8 cellular contexts compared by ENCODE assay signal in genomic region chr19:4831351-4832340, GRCh38. TPM values are rescaled to one million over a fixed set of nuclear protein-coding genes. Genes with fewer than 3 reads are reported as not detected.
DNase-seq lines count a peak whose midpoint lies in the region; ATAC-seq and TF ChIP-seq lines count a peak whose summit lies in the region.

Gene TICAM1 (minus strand): TSS chr19:4831712. CDS start chr19:4818377, 13,335 bp downstream.

- DNase-seq in NCI-H510A treated with DMSO at 0.1 percent for 48 hours (lab: John Stamatoyannopoulos, UW) (peak; percentile 40), NCI-H510A (lab: John Stamatoyannopoulos, UW) (no peak), T-cell (peak; percentile 35 to 85 (median 75)), left ventricle myocardium inferior (peak; percentile 83), renal cortical epithelial cell (ENCODE audit: low read depth) (peak; percentile 48), vagina (ENCODE audit: extremely low spot score in 2 of 2) (no peak)
- peak; percentile 46 for DNase-seq in activated naive CD8-positive, alpha-beta T cell treated with anti-CD3 and anti-CD28 coated beads, Interleukin-2, amount 50 U/mL, for 16 hours (ENCODE audit: low read depth, low spot score)

- peak in 1 of 2 donors; percentile 62 for TF ChIP-seq POLR2A in vagina (IDR thresholded peaks at IDR 0.05)

- H3K4me1 ChIP-seq in left ventricle myocardium inferior (peaks cover 39% of the 10 kb centered on the region), vagina (peaks cover 21% of the 10 kb centered on the region)

- H3K27me3 ChIP-seq in left ventricle myocardium inferior (ENCODE audit: low read depth): no peaks in the 10 kb centered on the region
- no peaks in the 10 kb centered on the region for H3K27me3 ChIP-seq in vagina

- H3K9me3 ChIP-seq in left ventricle myocardium inferior (replicated peaks): no peaks in the 10 kb centered on the region
- H3K9me3 ChIP-seq in vagina: no peaks in the 10 kb centered on the region

- CTCF ChIA-PET in T-cell (lab: Charles Lee): interaction anchor here (0.6 to 0.9 kb wide), 4 partner anchors 13 to 1277 kb away, joined by 3 to 8 read pairs (median 5); no protein-coding TSS in a partner anchor

- peak within 1 kb of the TSS; percentile 87 to 95 (median 93) for H3K4me3 Mint-ChIP-seq in T-cell

- H3K4me3 ChIP-seq in left ventricle myocardium inferior (peak within 1 kb of the TSS; percentile 97), vagina (peak within 1 kb of the TSS; percentile 84 to 89)

- TF ChIP-seq CTCF in left ventricle myocardium inferior (IDR thresholded peaks at IDR 0.05; ENCODE audit: borderline replicate concordance) (peak; percentile 24), vagina (IDR thresholded peaks at IDR 0.05) (no peak)

- H3K36me3 ChIP-seq in left ventricle myocardium inferior: no peaks in the 10 kb centered on the region
- no peaks in the 10 kb centered on the region for H3K36me3 ChIP-seq in vagina

- intact Hi-C loops in left ventricle myocardium inferior (cut with micrococcal nuclease): no loop called here
- intact Hi-C loops in vagina (cut with DNase I): no loop called here

- no peaks in the 10 kb centered on the region for H3K27me3 Mint-ChIP-seq in T-cell

- H3K4me1 Mint-ChIP-seq in T-cell: peaks cover 24 to 29% (median 27%) of the 10 kb centered on the region in 3 donors

- peak; percentile 54 for ATAC-seq in HG03103 (IDR thresholded peaks at IDR 0.05; ENCODE audit: low read depth, unreplicated experiment)
- ATAC-seq in T-cell (replicated peaks in 1 of 4): peak; percentile 85 to 96 (median 95)

- H3K36me3 Mint-ChIP-seq in T-cell: no peaks in the 10 kb centered on the region

- peak within 1 kb of the TSS; percentile 95 to 96 for H3K27ac Mint-ChIP-seq in T-cell

- H3K27ac ChIP-seq in left ventricle myocardium inferior (replicated peaks) (peak within 1 kb of the TSS; percentile 93), vagina (peak within 1 kb of the TSS; percentile 96)

- POLR2A ChIA-PET in T-cell (lab: Charles Lee): interaction anchor here in 1 of 2 donors (0.5 to 0.7 kb wide), 2 partner anchors 9 to 85 kb away, joined by 3 to 13 read pairs; no protein-coding TSS in a partner anchor

- no peaks in the 10 kb centered on the region for H3K9me3 Mint-ChIP-seq in T-cell

RNA-seq across cellular contexts. Expression of gene TICAM1, which starts in this region (rescaled TPM):
- total RNA-seq in T-cell (10 to 100 TPM; 12.8 to 20.3 (median 16.8) TPM), left ventricle myocardium inferior (6.1 TPM), renal cortical epithelial cell (9.0 and 9.6 TPM in 2 replicates), vagina (16.5 TPM)

Comparison
In these comparisons a context has a peak if more than half of its experiments do, and no peak if none do; other contexts are left out.
1. DNase-seq: peak in NCI-H510A treated with DMSO at 0.1 percent for 48 hours (single experiment), T-cell (34 of 34), activated naive CD8-positive, alpha-beta T cell treated with anti-CD3 and anti-CD28 coated beads, Interleukin-2, amount 50 U/mL, for 16 hours (single experiment), left ventricle myocardium inferior (single experiment) and renal cortical epithelial cell (single experiment); none in NCI-H510A (single experiment) and vagina (0 of 2).